In genomic region chr10:16612148-16612742, GRCh38 we compare ENCODE assay signal across 10 cellular contexts.
DNase-seq lines count a peak whose midpoint lies in the region; ATAC-seq and TF ChIP-seq lines count a peak whose summit lies in the region.
"Had no signal": no experiment of that assay in that cellular context is flagged by ENCODE, and none has a peak within 500 bp of the region (broad histone marks: within the 10 kb centered on the region; RNA-seq: fewer than 3 reads in every experiment).

No MANE protein-coding gene starts in this region.

- H2AFZ ChIP-seq in neuronal stem cell (ENCODE audit: low read length) = no peak overlapping the region

- H3K9ac ChIP-seq in neuronal stem cell (ENCODE audit: low read depth, low read length, poor library complexity) = no peak overlapping the region

- H3K36me3 ChIP-seq in neuronal stem cell (replicated peaks in 1 of 2; ENCODE audit: control insufficient read depth in 2 of 2, insufficient read depth in 2 of 2, low read length in 2 of 2) (no peaks in the 10 kb centered on the region), spleen (peaks cover 0 to 10% (median 0%) of the 10 kb centered on the region in 6 donors)

- peaks cover 8 to 18% of the 10 kb centered on the region in 2 donors for H3K4me1 Mint-ChIP-seq in stimulated activated naive B cell treated with anti-CD40 and anti-IgM and Interleukin-4, amounts not matched to agents 10 μg/mL and 1 μg/mL and 100 μg/mL, for 72 hours

- H2AK5ac ChIP-seq in neuronal stem cell (ENCODE audit: low read depth, low read length) = no peak overlapping the region

- WGBS in neuronal stem cell (ENCODE audit: extremely low coverage in 2 of 2, insufficient read length in 2 of 2, insufficient replicate concordance in 1 of 2), 2 donors = no CpG with 5 or more reads among the region's 4 CpGs
- 54 to 89% (median 77%) methylated on average over 4 of the region's 4 CpGs for WGBS in spleen, 5 donors

- H3K79me1 ChIP-seq in neuronal stem cell (ENCODE audit: low read depth, low read length) = no peaks in the 10 kb centered on the region

- H3K27ac Mint-ChIP-seq in stimulated activated naive B cell treated with anti-CD40 and anti-IgM and Interleukin-4, amounts not matched to agents 10 μg/mL and 1 μg/mL and 100 μg/mL, for 72 hours = no peak overlapping the region

- no peak overlapping the region for H3K4ac ChIP-seq in neuronal stem cell (ENCODE audit: low read length)

- H3K27ac ChIP-seq in neuronal stem cell (replicated peaks; ENCODE audit: low read length) (no peak overlapping the region), spleen (no peak overlapping the region)

- no peak overlapping the region for H4K91ac ChIP-seq in neuronal stem cell (ENCODE audit: low read depth, low read length, poor library complexity)

- H2BK12ac ChIP-seq in neuronal stem cell (ENCODE audit: low read length) = no peak overlapping the region

- TF ChIP-seq POLR2A in spleen (IDR thresholded peaks at IDR 0.05) = no peak

- DNase-seq in NOMO-1 treated with DMSO at 0.1 percent for 48 hours (lab: John Stamatoyannopoulos, UW; ENCODE audit: unreplicated experiment) (peak; percentile 11), NOMO-1 treated with dmso at 0.1 percent for 144 hours (lab: John Stamatoyannopoulos, UW; ENCODE audit: unreplicated experiment) (no peak), NAMALWA (ENCODE audit: low spot score) (peak; percentile 47), dermis microvascular lymphatic vessel endothelial cell (ENCODE audit: low read depth in 2 of 2) (peak; percentile 11 to 53), neuronal stem cell (ENCODE audit: low spot score) (peak; percentile 73), spleen (no peak)
- no peak for DNase-seq in stimulated activated naive B cell treated with anti-CD40 and anti-IgM and Interleukin-4, amounts not matched to agents 10 μg/mL and 1 μg/mL and 100 μg/mL, for 72 hours
- DNase-seq: glutamatergic neuron had no signal

- H3K9me3 ChIP-seq in neuronal stem cell (replicated peaks in 1 of 2; ENCODE audit: control insufficient read depth in 2 of 2, insufficient read depth in 1 of 2, low read depth in 1 of 2, low read length in 2 of 2) (no peaks in the 10 kb centered on the region), spleen (peaks cover 0 to 24% (median 20%) of the 10 kb centered on the region in 8 donors)

- H3K4me2 ChIP-seq in neuronal stem cell (ENCODE audit: insufficient read depth, low read length, poor library complexity, severe bottlenecking) = no peak overlapping the region

- no peak overlapping the region for H2BK120ac ChIP-seq in neuronal stem cell (ENCODE audit: low read depth, low read length)

- H3K4me3 Mint-ChIP-seq in stimulated activated naive B cell treated with anti-CD40 and anti-IgM and Interleukin-4, amounts not matched to agents 10 μg/mL and 1 μg/mL and 100 μg/mL, for 72 hours = no peak overlapping the region

- no peak overlapping the region for H3K4me3 ChIP-seq in neuronal stem cell (ENCODE audit: low read length in 2 of 2)
- no peak overlapping the region for H3K4me3 ChIP-seq in spleen

- peaks cover 15 to 16% of the 10 kb centered on the region in 2 donors for H3K9me3 Mint-ChIP-seq in stimulated activated naive B cell treated with anti-CD40 and anti-IgM and Interleukin-4, amounts not matched to agents 10 μg/mL and 1 μg/mL and 100 μg/mL, for 72 hours

- H3K18ac ChIP-seq in neuronal stem cell (ENCODE audit: low read length) = no peak overlapping the region

- H3K36me3 Mint-ChIP-seq in stimulated activated naive B cell treated with anti-CD40 and anti-IgM and Interleukin-4, amounts not matched to agents 10 μg/mL and 1 μg/mL and 100 μg/mL, for 72 hours = peaks cover 21 to 40% of the 10 kb centered on the region in 2 donors

- no peak overlapping the region for H4K8ac ChIP-seq in neuronal stem cell (ENCODE audit: low read depth, low read length)

- no peaks in the 10 kb centered on the region for H3K27me3 ChIP-seq in neuronal stem cell (ENCODE audit: control insufficient read depth in 3 of 3, insufficient read depth in 3 of 3, low read depth in 1 of 3, low read length in 3 of 3)
- H3K27me3 ChIP-seq in spleen (replicated peaks in 1 of 7) = no peaks in the 10 kb centered on the region

- ATAC-seq in stimulated activated naive B cell treated with anti-CD40 and anti-IgM and Interleukin-4, amounts not matched to agents 10 μg/mL and 1 μg/mL and 100 μg/mL, for 72 hours (replicated peaks) = no peak
- ATAC-seq in GM19395 (IDR thresholded peaks at IDR 0.05; ENCODE audit: unreplicated experiment) = no peak
- ATAC-seq: Panc1 had no signal

- no peak for TF ChIP-seq CTCF in spleen (IDR thresholded peaks at IDR 0.05 in 8 of 11, conservative IDR thresholded peaks at IDR 0.05 in 3 of 11)

- no peaks in the 10 kb centered on the region for H3K4me1 ChIP-seq in neuronal stem cell (ENCODE audit: control insufficient read depth in 2 of 2, insufficient read depth in 1 of 2, low read depth in 1 of 2, low read length in 2 of 2)
- no peaks in the 10 kb centered on the region for H3K4me1 ChIP-seq in spleen

- H3K27me3 Mint-ChIP-seq in stimulated activated naive B cell treated with anti-CD40 and anti-IgM and Interleukin-4, amounts not matched to agents 10 μg/mL and 1 μg/mL and 100 μg/mL, for 72 hours = no peaks in the 10 kb centered on the region

- intact Hi-C loops in spleen (cut with DNase I; ENCODE audit: low total_unique reads) = no loop called here

- no peak overlapping the region for H3K23ac ChIP-seq in neuronal stem cell (ENCODE audit: low read depth, low read length, poor library complexity)

- no peak overlapping the region for H3K14ac ChIP-seq in neuronal stem cell (ENCODE audit: low read length)

- no peak overlapping the region for H2BK15ac ChIP-seq in neuronal stem cell (ENCODE audit: low read length)

- H2BK5ac ChIP-seq in neuronal stem cell (ENCODE audit: low read length) = no peak overlapping the region

Comparison
In these comparisons a context has a peak if more than half of its experiments do, and no peak if none do; other contexts are left out.
1. DNase-seq: peak in NOMO-1 treated with DMSO at 0.1 percent for 48 hours (single experiment), NAMALWA (single experiment), dermis microvascular lymphatic vessel endothelial cell (2 of 2) and neuronal stem cell (single experiment); none in NOMO-1 treated with dmso at 0.1 percent for 144 hours (single experiment), spleen (single experiment) and stimulated activated naive B cell treated with anti-CD40 and anti-IgM and Interleukin-4, amounts not matched to agents 10 μg/mL and 1 μg/mL and 100 μg/mL, for 72 hours (single experiment).